Comparison of ENCODE assay signal across 8 cellular contexts in the genomic region with DNA sequence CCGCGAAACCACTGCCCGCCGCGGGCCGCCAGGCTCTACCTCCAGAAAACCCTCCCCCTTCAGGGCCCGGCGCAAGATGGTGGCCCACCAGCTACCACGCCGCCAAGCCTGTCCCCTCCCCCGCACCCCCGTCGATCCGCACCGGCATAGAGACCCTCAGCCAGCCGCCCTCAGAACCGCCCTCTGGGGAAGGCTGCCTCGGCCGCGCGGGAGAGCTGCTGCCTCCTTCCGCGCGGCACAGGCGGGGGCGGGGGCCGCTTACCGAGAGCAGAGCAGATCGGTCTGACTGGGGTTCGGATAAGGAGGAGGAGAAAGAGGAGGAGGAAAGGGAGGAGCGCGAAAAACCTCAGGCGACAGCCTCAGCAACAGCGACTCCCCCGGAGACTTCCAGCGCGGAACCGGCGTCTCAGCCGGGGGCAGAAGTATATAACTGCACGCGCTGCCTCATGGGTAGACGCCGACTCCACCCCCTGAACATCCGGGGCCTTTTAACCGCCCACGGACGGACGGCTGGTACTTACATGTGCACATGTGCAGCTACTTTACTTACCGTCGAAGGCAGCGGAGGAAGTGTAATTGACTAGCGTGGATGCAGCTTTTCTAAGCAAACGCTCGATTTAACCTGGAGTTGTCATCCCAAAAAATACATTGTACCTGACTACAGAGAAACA. TPM values are rescaled to one million over a fixed set of nuclear protein-coding genes. Genes with fewer than 3 reads are reported as not detected.
DNase-seq lines count a peak whose midpoint lies in the region; ATAC-seq and TF ChIP-seq lines count a peak whose summit lies in the region.

A gene with protein sequence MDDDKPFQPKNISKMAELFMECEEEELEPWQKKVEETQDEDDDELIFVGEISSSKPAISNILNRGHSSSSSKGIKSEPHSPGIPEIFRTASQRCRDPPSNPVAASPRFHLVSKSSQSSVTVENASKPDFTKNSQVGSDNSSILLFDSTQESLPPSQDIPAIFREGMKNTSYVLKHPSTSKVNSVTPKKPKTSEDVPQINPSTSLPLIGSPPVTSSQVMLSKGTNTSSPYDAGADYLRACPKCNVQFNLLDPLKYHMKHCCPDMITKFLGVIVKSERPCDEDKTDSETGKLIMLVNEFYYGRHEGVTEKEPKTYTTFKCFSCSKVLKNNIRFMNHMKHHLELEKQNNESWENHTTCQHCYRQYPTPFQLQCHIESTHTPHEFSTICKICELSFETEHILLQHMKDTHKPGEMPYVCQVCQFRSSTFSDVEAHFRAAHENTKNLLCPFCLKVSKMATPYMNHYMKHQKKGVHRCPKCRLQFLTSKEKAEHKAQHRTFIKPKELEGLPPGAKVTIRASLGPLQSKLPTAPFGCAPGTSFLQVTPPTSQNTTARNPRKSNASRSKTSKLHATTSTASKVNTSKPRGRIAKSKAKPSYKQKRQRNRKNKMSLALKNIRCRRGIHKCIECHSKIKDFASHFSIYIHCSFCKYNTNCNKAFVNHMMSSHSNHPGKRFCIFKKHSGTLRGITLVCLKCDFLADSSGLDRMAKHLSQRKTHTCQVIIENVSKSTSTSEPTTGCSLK (minus strand): TSS at position 400 of the 671 bp plus-strand sequence. CDS start 8,450 bp downstream, outside the sequence.

- peak; percentile 85 to 93 (median 90) for DNase-seq in CD4-positive, alpha-beta memory T cell
- DNase-seq in NCI-H748 (lab: John Stamatoyannopoulos, UW; ENCODE audit: unreplicated experiment) = peak; percentile 96
- peak; percentile 91 to 92 for DNase-seq in activated CD4-positive, alpha-beta T cell treated with anti-CD3 and anti-CD28 coated beads, Interleukin-2, amount 50 U/mL, for 4 hours
- DNase-seq in lower leg skin (ENCODE audit: low spot score in 2 of 2) = peak; percentile 80 to 96
- DNase-seq in stimulated activated CD4-positive, alpha-beta T cell treated with anti-CD3 and anti-CD28 coated beads, Interleukin-4, amount 100 ng/mL, for 4 hours = peak; percentile 81 to 94

- WGBS in lower leg skin, 2 donors = 2 to 25% methylated on average over 33 to 55 of the region's 55 CpGs

- TF ChIP-seq POLR2A in lower leg skin (IDR thresholded peaks at IDR 0.05) = no peak

- POLR2A ChIA-PET in CD4-positive, alpha-beta memory T cell (lab: Charles Lee; ENCODE audit: partially characterized antibody) = interaction anchor here (1.0 to 1.4 kb wide), 4 partner anchors 8 to 589 kb away, joined by 3 to 9 read pairs (median 6); a partner anchor contains a TSS

- H3K27ac Mint-ChIP-seq in CD4-positive, alpha-beta memory T cell = peak within 1 kb of the TSS; percentile 82 to 94 (median 88)

- peak within 1 kb of the TSS; percentile 67 for H3K27ac ChIP-seq in CD4-positive, alpha-beta memory T cell (ENCODE audit: low read depth, low read length)
- H3K27ac ChIP-seq in duodenal mucosa (ENCODE audit: low read depth, low read length) = peak within 1 kb of the TSS; percentile 62

- CTCF ChIA-PET in CD4-positive, alpha-beta memory T cell (lab: Charles Lee; ENCODE audit: partially characterized antibody) = no interaction called here

- no peak for TF ChIP-seq CTCF in lower leg skin (IDR thresholded peaks at IDR 0.05)

- H3K4me1 ChIP-seq in CD4-positive, alpha-beta memory T cell (ENCODE audit: insufficient read depth, low read length) = peaks cover 24% of the 10 kb centered on the region
- peaks cover 4% of the 10 kb centered on the region in 2 donors for H3K4me1 ChIP-seq in duodenal mucosa (ENCODE audit: control insufficient read depth in 1 of 2, insufficient read depth in 2 of 2, low read length in 2 of 2)

- peaks cover 0 to 5% (median 0%) of the 10 kb centered on the region in 8 donors for H3K9me3 Mint-ChIP-seq in CD4-positive, alpha-beta memory T cell

- no peaks in the 10 kb centered on the region for H3K27me3 ChIP-seq in CD4-positive, alpha-beta memory T cell (ENCODE audit: insufficient read depth, low read length)
- H3K27me3 ChIP-seq in duodenal mucosa (ENCODE audit: control insufficient read depth in 1 of 2, insufficient read depth in 2 of 2, low read length in 2 of 2) = no peaks in the 10 kb centered on the region

- peak within 1 kb of the TSS; percentile 51 to 71 for H3K9ac ChIP-seq in duodenal mucosa (ENCODE audit: low read depth in 1 of 2, low read length in 2 of 2)

- no peaks in the 10 kb centered on the region for H3K9me3 ChIP-seq in CD4-positive, alpha-beta memory T cell (ENCODE audit: control insufficient read depth in 1 of 2, low read length in 2 of 2)
- H3K9me3 ChIP-seq in duodenal mucosa (ENCODE audit: control insufficient read depth in 1 of 2, low read length in 2 of 2) = no peaks in the 10 kb centered on the region

- peak within 1 kb of the TSS; percentile 87 to 92 (median 89) for H3K4me3 Mint-ChIP-seq in CD4-positive, alpha-beta memory T cell

- H3K27me3 Mint-ChIP-seq in CD4-positive, alpha-beta memory T cell = no peaks in the 10 kb centered on the region

- H3K4me1 Mint-ChIP-seq in CD4-positive, alpha-beta memory T cell = peaks cover 5 to 20% (median 7%) of the 10 kb centered on the region in 4 donors

- no peaks in the 10 kb centered on the region for H3K36me3 ChIP-seq in CD4-positive, alpha-beta memory T cell (ENCODE audit: insufficient read depth, low read length)
- no peaks in the 10 kb centered on the region for H3K36me3 ChIP-seq in duodenal mucosa (ENCODE audit: control insufficient read depth in 1 of 2, insufficient read depth in 2 of 2, low read length in 2 of 2)

- peak within 1 kb of the TSS; percentile 57 to 76 for H3K4me3 ChIP-seq in CD4-positive, alpha-beta memory T cell (ENCODE audit: low read length in 2 of 2)
- H3K4me3 ChIP-seq in duodenal mucosa (ENCODE audit: low read depth in 1 of 2, low read length in 2 of 2) = peak within 1 kb of the TSS; percentile 78 to 81
- H3K4me3 ChIP-seq in lower leg skin (ENCODE audit: low read depth, poor library complexity, severe bottlenecking) = peak within 1 kb of the TSS; percentile 53

- ATAC-seq in GM19397 (IDR thresholded peaks at IDR 0.05; ENCODE audit: unreplicated experiment) (peak; percentile 96), HG03565 (IDR thresholded peaks at IDR 0.05; ENCODE audit: unreplicated experiment) (peak; percentile 90)

- intact Hi-C loops in CD4-positive, alpha-beta memory T cell (cut with micrococcal nuclease) = loop anchor here (1.0 to 10.0 kb wide), 4 partner anchors 71 to 1946 kb away; a partner anchor contains a TSS
- intact Hi-C loops in lower leg skin (cut with DNase I; ENCODE audit: low total_unique reads) = no loop called here

- H3K36me3 Mint-ChIP-seq in CD4-positive, alpha-beta memory T cell = peaks cover 0 to 4% of the 10 kb centered on the region in 2 donors

RNA-seq across cellular contexts. Expression of the gene that starts here (rescaled TPM):
- total RNA-seq in CD4-positive, alpha-beta memory T cell = 1 to 10 TPM; 4.0 to 4.9 TPM
- polyA plus RNA-seq in CD4-positive, alpha-beta memory T cell = 1 to 10 TPM; 2.1 to 2.7 TPM
- 1 to 10 TPM; 2.9 to 3.8 (median 3.6) TPM for total RNA-seq in lower leg skin

Comparison
In these comparisons a context has a peak if more than half of its experiments do, and no peak if none do; other contexts are left out.
1. Peak in every context shown above with its lines: DNase-seq, ATAC-seq, H3K4me3 ChIP-seq and H3K27ac ChIP-seq.